In genomic region chr17:27293359-27293897, GRCh38 we compare ENCODE assay signal across 2 cellular contexts.
TF ChIP-seq lines count a peak whose summit lies in the region.

No MANE protein-coding gene starts in this region.

TF ChIP-seq in IMR-90, 13 proteins besides CTCF, POLR2A, EP300 and RAD21:
- no peak for TF ChIP-seq CHD1 (IDR thresholded peaks at IDR 0.05; ENCODE audit: low read depth, low read length)
- TF ChIP-seq, protein P1, sequence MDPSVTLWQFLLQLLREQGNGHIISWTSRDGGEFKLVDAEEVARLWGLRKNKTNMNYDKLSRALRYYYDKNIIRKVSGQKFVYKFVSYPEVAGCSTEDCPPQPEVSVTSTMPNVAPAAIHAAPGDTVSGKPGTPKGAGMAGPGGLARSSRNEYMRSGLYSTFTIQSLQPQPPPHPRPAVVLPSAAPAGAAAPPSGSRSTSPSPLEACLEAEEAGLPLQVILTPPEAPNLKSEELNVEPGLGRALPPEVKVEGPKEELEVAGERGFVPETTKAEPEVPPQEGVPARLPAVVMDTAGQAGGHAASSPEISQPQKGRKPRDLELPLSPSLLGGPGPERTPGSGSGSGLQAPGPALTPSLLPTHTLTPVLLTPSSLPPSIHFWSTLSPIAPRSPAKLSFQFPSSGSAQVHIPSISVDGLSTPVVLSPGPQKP (IDR thresholded peaks at IDR 0.05; ENCODE audit: borderline replicate concordance, low read depth, low read length) = no peak
- no peak for TF ChIP-seq RCOR1 (IDR thresholded peaks at IDR 0.05; ENCODE audit: insufficient replicate concordance, low read length)
- no peak for TF ChIP-seq FOS (IDR thresholded peaks at IDR 0.05; ENCODE audit: low read depth, low read length)
- no peak for TF ChIP-seq BHLHE40 (IDR thresholded peaks at IDR 0.05; ENCODE audit: low read depth, low read length)
- no peak for TF ChIP-seq MAFK (IDR thresholded peaks at IDR 0.05; ENCODE audit: low read depth, low read length)
- TF ChIP-seq MAZ (IDR thresholded peaks at IDR 0.05; ENCODE audit: borderline replicate concordance, low read depth, low read length) = no peak
- TF ChIP-seq, protein P2, sequence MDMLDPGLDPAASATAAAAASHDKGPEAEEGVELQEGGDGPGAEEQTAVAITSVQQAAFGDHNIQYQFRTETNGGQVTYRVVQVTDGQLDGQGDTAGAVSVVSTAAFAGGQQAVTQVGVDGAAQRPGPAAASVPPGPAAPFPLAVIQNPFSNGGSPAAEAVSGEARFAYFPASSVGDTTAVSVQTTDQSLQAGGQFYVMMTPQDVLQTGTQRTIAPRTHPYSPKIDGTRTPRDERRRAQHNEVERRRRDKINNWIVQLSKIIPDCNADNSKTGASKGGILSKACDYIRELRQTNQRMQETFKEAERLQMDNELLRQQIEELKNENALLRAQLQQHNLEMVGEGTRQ (IDR thresholded peaks at IDR 0.05; ENCODE audit: low read depth, low read length) = no peak
- no peak for TF ChIP-seq NFE2L2 (IDR thresholded peaks at IDR 0.05; ENCODE audit: low read depth, low read length)
- TF ChIP-seq RFX5 (IDR thresholded peaks at IDR 0.05; ENCODE audit: low read depth, low read length) = no peak
- TF ChIP-seq MXI1 (IDR thresholded peaks at IDR 0.05; ENCODE audit: borderline replicate concordance, low read depth, low read length) = no peak
- TF ChIP-seq CEBPB (IDR thresholded peaks at IDR 0.05; ENCODE audit: low read depth, low read length) = no peak
- TF ChIP-seq SMC3 (IDR thresholded peaks at IDR 0.05; ENCODE audit: low read depth, low read length) = no peak
TF ChIP-seq in IMR-90: peak in this region for 0.

TF ChIP-seq in HepG2, 621 proteins besides CTCF, POLR2A, EP300 and RAD21:
- TF ChIP-seq DMAP1 (CRISPR knock-in tag; IDR thresholded peaks at IDR 0.05) (no peak), JDP2 (CRISPR knock-in tag; IDR thresholded peaks at IDR 0.05; ENCODE audit: borderline replicate concordance) (no peak), HNRNPL (IDR thresholded peaks at IDR 0.05; ENCODE audit: low read depth, low read length) (no peak), SYNCRIP (IDR thresholded peaks at IDR 0.05; ENCODE audit: insufficient read depth, low read depth, low read length) (no peak), ZNF749 (CRISPR knock-in tag; IDR thresholded peaks at IDR 0.05; ENCODE audit: borderline replicate concordance) (no peak), ZSCAN29 (CRISPR knock-in tag; conservative IDR thresholded peaks at IDR 0.05) (0 out of 2 replicates have a peak, but pooled peaks have one; percentile 2), ZNF557 (CRISPR knock-in tag; IDR thresholded peaks at IDR 0.05) (no peak), SALL2 (CRISPR knock-in tag; IDR thresholded peaks at IDR 0.05) (no peak), ZNF784 (CRISPR knock-in tag; IDR thresholded peaks at IDR 0.05; ENCODE audit: borderline replicate concordance) (no peak), ZNF724P (CRISPR knock-in tag; IDR thresholded peaks at IDR 0.05; ENCODE audit: borderline replicate concordance) (no peak), ZNF121 (CRISPR knock-in tag; IDR thresholded peaks at IDR 0.05) (0 out of 2 replicates have a peak, but pooled peaks have one; percentile 35), ZBTB33 (CRISPR knock-in tag; IDR thresholded peaks at IDR 0.05) (peak; percentile 10; the same call in 1 of the 2 replicates), REXO4 (CRISPR knock-in tag; IDR thresholded peaks at IDR 0.05; ENCODE audit: borderline replicate concordance) (no peak), RARA (CRISPR knock-in tag; IDR thresholded peaks at IDR 0.05) (no peak), ZNF552 (CRISPR knock-in tag; IDR thresholded peaks at IDR 0.05; ENCODE audit: borderline replicate concordance) (no peak), RXRB (CRISPR knock-in tag; IDR thresholded peaks at IDR 0.05; ENCODE audit: borderline replicate concordance) (no peak), MIER2 (CRISPR knock-in tag; IDR thresholded peaks at IDR 0.05) (no peak), NPAS2 (CRISPR knock-in tag; IDR thresholded peaks at IDR 0.05; ENCODE audit: borderline replicate concordance) (no peak), ZMYM2 (CRISPR knock-in tag; IDR thresholded peaks at IDR 0.05) (0 out of 2 replicates have a peak, but pooled peaks have one; percentile 40), ZNF644 (CRISPR knock-in tag; IDR thresholded peaks at IDR 0.05; ENCODE audit: low read depth) (no peak), ZNF282 (IDR thresholded peaks at IDR 0.05; ENCODE audit: partially characterized antibody) (no peak), AKAP8 (CRISPR knock-in tag; IDR thresholded peaks at IDR 0.05) (no peak), ZNF564 (CRISPR knock-in tag; IDR thresholded peaks at IDR 0.05) (no peak), KLF13 (CRISPR knock-in tag; IDR thresholded peaks at IDR 0.05) (peak; percentile 4; the same call in 1 of the 2 replicates), NCOA5 (CRISPR knock-in tag; IDR thresholded peaks at IDR 0.05) (no peak), PRDM15 (CRISPR knock-in tag; IDR thresholded peaks at IDR 0.05) (no peak), ZNF251 (CRISPR knock-in tag; IDR thresholded peaks at IDR 0.05) (no peak), ZNF446 (CRISPR knock-in tag; IDR thresholded peaks at IDR 0.05) (peak; percentile 1; the same call in 1 of the 2 replicates), KDM6A (CRISPR knock-in tag; IDR thresholded peaks at IDR 0.05; ENCODE audit: low read depth) (no peak), HDAC6 (IDR thresholded peaks at IDR 0.05; ENCODE audit: low read depth, low read length) (no peak), ZNF891 (CRISPR knock-in tag; IDR thresholded peaks at IDR 0.05) (0 out of 2 replicates have a peak, but pooled peaks have one; percentile 9), POLR2G (IDR thresholded peaks at IDR 0.05; ENCODE audit: low read depth, low read length) (no peak), SP1 (IDR thresholded peaks at IDR 0.05) (no peak), SP1 (CRISPR knock-in tag; IDR thresholded peaks at IDR 0.05) (no peak), MIXL1 (CRISPR knock-in tag; IDR thresholded peaks at IDR 0.05) (no peak), HNRNPK (IDR thresholded peaks at IDR 0.05; ENCODE audit: low read depth, low read length, poor library complexity, severe bottlenecking) (no peak), MTF2 (CRISPR knock-in tag; IDR thresholded peaks at IDR 0.05; ENCODE audit: borderline replicate concordance) (no peak), ZNF556 (CRISPR knock-in tag; IDR thresholded peaks at IDR 0.05; ENCODE audit: borderline replicate concordance) (no peak), PITX1 (CRISPR knock-in tag; IDR thresholded peaks at IDR 0.05) (no peak)
- TF ChIP-seq, protein P3, sequence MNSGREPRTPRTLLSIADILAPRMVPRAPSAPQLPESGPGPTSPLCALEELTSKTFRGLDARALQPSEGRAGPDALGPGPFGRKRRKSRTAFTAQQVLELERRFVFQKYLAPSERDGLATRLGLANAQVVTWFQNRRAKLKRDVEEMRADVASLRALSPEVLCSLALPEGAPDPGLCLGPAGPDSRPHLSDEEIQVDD (CRISPR knock-in tag; IDR thresholded peaks at IDR 0.05; ENCODE audit: borderline replicate concordance) = no peak
- TF ChIP-seq, protein P4, sequence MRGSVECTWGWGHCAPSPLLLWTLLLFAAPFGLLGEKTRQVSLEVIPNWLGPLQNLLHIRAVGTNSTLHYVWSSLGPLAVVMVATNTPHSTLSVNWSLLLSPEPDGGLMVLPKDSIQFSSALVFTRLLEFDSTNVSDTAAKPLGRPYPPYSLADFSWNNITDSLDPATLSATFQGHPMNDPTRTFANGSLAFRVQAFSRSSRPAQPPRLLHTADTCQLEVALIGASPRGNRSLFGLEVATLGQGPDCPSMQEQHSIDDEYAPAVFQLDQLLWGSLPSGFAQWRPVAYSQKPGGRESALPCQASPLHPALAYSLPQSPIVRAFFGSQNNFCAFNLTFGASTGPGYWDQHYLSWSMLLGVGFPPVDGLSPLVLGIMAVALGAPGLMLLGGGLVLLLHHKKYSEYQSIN (CRISPR knock-in tag; IDR thresholded peaks at IDR 0.05; ENCODE audit: borderline replicate concordance) = no peak
- TF ChIP-seq, protein P2 (IDR thresholded peaks at IDR 0.05; ENCODE audit: low read depth, low read length) = no peak
- TF ChIP-seq, protein P2 (CRISPR knock-in tag; IDR thresholded peaks at IDR 0.05; ENCODE audit: borderline replicate concordance) = no peak
